Comparison of ENCODE assay signal across 1 cellular context in the genomic region with DNA sequence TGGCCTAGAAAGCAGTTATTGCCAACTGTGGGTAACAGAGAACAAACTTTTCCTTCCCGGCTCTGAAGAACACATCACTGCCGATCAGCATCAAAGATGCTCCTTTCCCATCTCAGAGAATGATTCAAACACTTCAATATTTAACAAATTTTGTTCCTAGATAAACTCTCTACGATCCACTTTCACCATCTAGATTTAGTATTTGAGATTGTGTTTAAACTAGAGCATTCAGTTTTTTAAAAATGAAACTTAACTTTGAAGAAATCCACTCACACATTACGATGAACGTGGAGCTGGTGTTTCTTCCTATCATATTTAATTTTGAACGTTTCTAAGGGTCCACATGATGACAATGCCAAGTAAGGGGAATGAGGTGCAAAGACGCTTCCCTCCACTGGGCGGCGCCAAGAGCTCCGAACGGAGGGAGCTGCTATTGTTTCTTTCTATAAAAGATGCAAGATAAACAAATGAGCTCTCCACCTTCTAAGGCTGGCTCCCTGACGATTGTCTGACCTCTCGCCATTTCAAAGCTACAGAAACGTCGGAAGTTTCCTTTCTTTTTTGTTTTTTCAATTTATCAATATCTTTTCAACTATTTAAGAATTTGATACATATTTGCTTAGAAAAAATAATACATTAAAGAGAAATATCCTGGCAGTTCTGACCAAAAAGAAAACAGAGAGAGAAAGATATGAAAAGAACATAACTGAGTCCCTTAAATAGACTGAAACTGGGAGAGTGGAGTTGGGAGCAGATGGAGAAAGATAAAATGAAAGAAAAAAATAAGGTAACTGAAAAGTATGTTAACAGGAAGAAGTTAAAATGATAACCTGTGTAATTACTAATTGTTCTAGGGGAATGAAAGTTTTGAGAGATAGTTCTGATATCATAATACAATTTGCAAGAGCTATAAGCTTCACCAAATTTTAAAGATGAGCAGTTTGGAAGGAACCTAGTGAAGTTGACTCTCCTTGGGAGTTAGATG.
TF ChIP-seq lines count a peak whose summit lies in the region.

No MANE protein-coding gene starts in this region.

TF ChIP-seq in SK-N-SH, 30 proteins besides CTCF, POLR2A, EP300 and RAD21 (continued from another document):
- TF ChIP-seq, protein P1, sequence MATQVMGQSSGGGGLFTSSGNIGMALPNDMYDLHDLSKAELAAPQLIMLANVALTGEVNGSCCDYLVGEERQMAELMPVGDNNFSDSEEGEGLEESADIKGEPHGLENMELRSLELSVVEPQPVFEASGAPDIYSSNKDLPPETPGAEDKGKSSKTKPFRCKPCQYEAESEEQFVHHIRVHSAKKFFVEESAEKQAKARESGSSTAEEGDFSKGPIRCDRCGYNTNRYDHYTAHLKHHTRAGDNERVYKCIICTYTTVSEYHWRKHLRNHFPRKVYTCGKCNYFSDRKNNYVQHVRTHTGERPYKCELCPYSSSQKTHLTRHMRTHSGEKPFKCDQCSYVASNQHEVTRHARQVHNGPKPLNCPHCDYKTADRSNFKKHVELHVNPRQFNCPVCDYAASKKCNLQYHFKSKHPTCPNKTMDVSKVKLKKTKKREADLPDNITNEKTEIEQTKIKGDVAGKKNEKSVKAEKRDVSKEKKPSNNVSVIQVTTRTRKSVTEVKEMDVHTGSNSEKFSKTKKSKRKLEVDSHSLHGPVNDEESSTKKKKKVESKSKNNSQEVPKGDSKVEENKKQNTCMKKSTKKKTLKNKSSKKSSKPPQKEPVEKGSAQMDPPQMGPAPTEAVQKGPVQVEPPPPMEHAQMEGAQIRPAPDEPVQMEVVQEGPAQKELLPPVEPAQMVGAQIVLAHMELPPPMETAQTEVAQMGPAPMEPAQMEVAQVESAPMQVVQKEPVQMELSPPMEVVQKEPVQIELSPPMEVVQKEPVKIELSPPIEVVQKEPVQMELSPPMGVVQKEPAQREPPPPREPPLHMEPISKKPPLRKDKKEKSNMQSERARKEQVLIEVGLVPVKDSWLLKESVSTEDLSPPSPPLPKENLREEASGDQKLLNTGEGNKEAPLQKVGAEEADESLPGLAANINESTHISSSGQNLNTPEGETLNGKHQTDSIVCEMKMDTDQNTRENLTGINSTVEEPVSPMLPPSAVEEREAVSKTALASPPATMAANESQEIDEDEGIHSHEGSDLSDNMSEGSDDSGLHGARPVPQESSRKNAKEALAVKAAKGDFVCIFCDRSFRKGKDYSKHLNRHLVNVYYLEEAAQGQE (IDR thresholded peaks at IDR 0.05; ENCODE audit: low read depth, low read length): no peak
- TF ChIP-seq POLR2AphosphoS5 (IDR thresholded peaks at IDR 0.05; ENCODE audit: low read depth, low read length): no peak
- TF ChIP-seq SMC3 (IDR thresholded peaks at IDR 0.05; ENCODE audit: low read depth, low read length): peak; percentile 65
- no peak for TF ChIP-seq RXRA (IDR thresholded peaks at IDR 0.05; ENCODE audit: borderline replicate concordance, low read depth)
- TF ChIP-seq RFX5 (IDR thresholded peaks at IDR 0.05; ENCODE audit: low read length): no peak
- TF ChIP-seq YY1 (IDR thresholded peaks at IDR 0.05; ENCODE audit: low read depth): no peak
- peak; percentile 55 for TF ChIP-seq GATA2 (CRISPR knock-in tag; IDR thresholded peaks at IDR 0.05)
